ENCODE assay signal across 7 cellular contexts in genomic region chr1:21342961-21343838, GRCh38. TPM values are rescaled to one million over a fixed set of nuclear protein-coding genes. Genes with fewer than 3 reads are reported as not detected.
DNase-seq lines count a peak whose midpoint lies in the region; ATAC-seq and TF ChIP-seq lines count a peak whose summit lies in the region.

No MANE protein-coding gene starts in this region.

- no peak for TF ChIP-seq CTCF in GM13977 (IDR thresholded peaks at IDR 0.05; ENCODE audit: extremely low read depth, insufficient read depth, missing control alignments)
- no peak for TF ChIP-seq CTCF in fibroblast of the aortic adventitia (IDR thresholded peaks at IDR 0.05; ENCODE audit: insufficient read depth, low read length)

- in situ Hi-C loops in GM13977 (cut with MboI; ENCODE audit: low pct_unique_long_range_greater_than_20kb, low sequenced_read_pairs, unreplicated experiment) = no loop called here

- H3K27ac Mint-ChIP-seq in T-helper 2 cell treated with Interferon-gamma antibody and Interleukin-4, amounts not matched to agents 5 μg/mL and 100 μg/mL, for 36 hours = peak overlapping the region; percentile 88
- peak overlapping the region; percentile 87 for H3K27ac Mint-ChIP-seq in stimulated activated naive B cell treated with anti-CD40 and anti-IgM and Interleukin-4, amounts not matched to agents 10 μg/mL and 1 μg/mL and 100 μg/mL, for 72 hours

- H3K4me3 Mint-ChIP-seq in T-helper 2 cell treated with Interferon-gamma antibody and Interleukin-4, amounts not matched to agents 5 μg/mL and 100 μg/mL, for 36 hours = peak overlapping the region; percentile 88
- H3K4me3 Mint-ChIP-seq in stimulated activated naive B cell treated with anti-CD40 and anti-IgM and Interleukin-4, amounts not matched to agents 10 μg/mL and 1 μg/mL and 100 μg/mL, for 72 hours = peak overlapping the region; percentile 87 to 91

- H3K27me3 Mint-ChIP-seq in T-helper 2 cell treated with Interferon-gamma antibody and Interleukin-4, amounts not matched to agents 5 μg/mL and 100 μg/mL, for 36 hours (ENCODE audit: low read depth) = no peaks in the 10 kb centered on the region
- no peaks in the 10 kb centered on the region for H3K27me3 Mint-ChIP-seq in stimulated activated naive B cell treated with anti-CD40 and anti-IgM and Interleukin-4, amounts not matched to agents 10 μg/mL and 1 μg/mL and 100 μg/mL, for 72 hours

- peaks cover 36% of the 10 kb centered on the region for H3K4me1 Mint-ChIP-seq in T-helper 2 cell treated with Interferon-gamma antibody and Interleukin-4, amounts not matched to agents 5 μg/mL and 100 μg/mL, for 36 hours (ENCODE audit: low read depth)
- H3K4me1 Mint-ChIP-seq in stimulated activated naive B cell treated with anti-CD40 and anti-IgM and Interleukin-4, amounts not matched to agents 10 μg/mL and 1 μg/mL and 100 μg/mL, for 72 hours = peaks cover 49 to 67% of the 10 kb centered on the region in 2 donors

- H3K4me3 ChIP-seq in fibroblast of the aortic adventitia (ENCODE audit: low read depth, low read length) = peak overlapping the region; percentile 86
- H3K4me3 ChIP-seq in H7 (ENCODE audit: insufficient read depth, low read depth, low read length) = no peak overlapping the region

- no peaks in the 10 kb centered on the region for H3K36me3 ChIP-seq in H7 (replicated peaks; ENCODE audit: control insufficient read depth, insufficient read depth, low read length)

- H3K27me3 ChIP-seq in H7 (ENCODE audit: control insufficient read depth, insufficient read depth, low read length) = peaks cover 18% of the 10 kb centered on the region

- H3K9me3 Mint-ChIP-seq in T-helper 2 cell treated with Interferon-gamma antibody and Interleukin-4, amounts not matched to agents 5 μg/mL and 100 μg/mL, for 36 hours = no peaks in the 10 kb centered on the region
- no peaks in the 10 kb centered on the region for H3K9me3 Mint-ChIP-seq in stimulated activated naive B cell treated with anti-CD40 and anti-IgM and Interleukin-4, amounts not matched to agents 10 μg/mL and 1 μg/mL and 100 μg/mL, for 72 hours

- peak; percentile 67 for DNase-seq in GM13977 (ENCODE audit: low spot score)
- peak; percentile 50 for DNase-seq in T-helper 2 cell treated with Interferon-gamma antibody and Interleukin-4, amounts not matched to agents 5 μg/mL and 100 μg/mL, for 36 hours (ENCODE audit: low spot score)
- DNase-seq in fibroblast of the aortic adventitia (ENCODE audit: low read depth) = peak; percentile 37
- DNase-seq in stimulated activated naive B cell treated with anti-CD40 and anti-IgM and Interleukin-4, amounts not matched to agents 10 μg/mL and 1 μg/mL and 100 μg/mL, for 72 hours = no peak
- no peak for DNase-seq in iPS-NIHi11 (ENCODE audit: low spot score)
- DNase-seq in islet precursor cell = no peak
- no peak for DNase-seq in H7

- ATAC-seq in stimulated activated naive B cell treated with anti-CD40 and anti-IgM and Interleukin-4, amounts not matched to agents 10 μg/mL and 1 μg/mL and 100 μg/mL, for 72 hours (replicated peaks) = peak; percentile 33 to 43

- H3K36me3 Mint-ChIP-seq in T-helper 2 cell treated with Interferon-gamma antibody and Interleukin-4, amounts not matched to agents 5 μg/mL and 100 μg/mL, for 36 hours (ENCODE audit: low read depth) = peaks cover 2% of the 10 kb centered on the region
- peaks cover 8 to 20% of the 10 kb centered on the region in 2 donors for H3K36me3 Mint-ChIP-seq in stimulated activated naive B cell treated with anti-CD40 and anti-IgM and Interleukin-4, amounts not matched to agents 10 μg/mL and 1 μg/mL and 100 μg/mL, for 72 hours

RNA-seq across cellular contexts. Expression of gene ECE1, which starts 52.9 kb away (rescaled TPM):
- total RNA-seq in fibroblast of the aortic adventitia (ENCODE audit: low replicate concordance) = 30.7 and 90.4 TPM in 2 replicates
- 46.4 and 53.8 TPM in 2 replicates for total RNA-seq in H7 (2014; rRNA removed; shearing (Covaris generic))

Comparison
In these comparisons a context has a peak if more than half of its experiments do, and no peak if none do; other contexts are left out.
1. DNase-seq: peak in GM13977 (single experiment), T-helper 2 cell treated with Interferon-gamma antibody and Interleukin-4, amounts not matched to agents 5 μg/mL and 100 μg/mL, for 36 hours (single experiment) and fibroblast of the aortic adventitia (single experiment); none in stimulated activated naive B cell treated with anti-CD40 and anti-IgM and Interleukin-4, amounts not matched to agents 10 μg/mL and 1 μg/mL and 100 μg/mL, for 72 hours (single experiment), iPS-NIHi11 (single experiment), islet precursor cell (single experiment) and H7 (single experiment).